Comparison of ENCODE assay signal across 11 cellular contexts in the genomic region with DNA sequence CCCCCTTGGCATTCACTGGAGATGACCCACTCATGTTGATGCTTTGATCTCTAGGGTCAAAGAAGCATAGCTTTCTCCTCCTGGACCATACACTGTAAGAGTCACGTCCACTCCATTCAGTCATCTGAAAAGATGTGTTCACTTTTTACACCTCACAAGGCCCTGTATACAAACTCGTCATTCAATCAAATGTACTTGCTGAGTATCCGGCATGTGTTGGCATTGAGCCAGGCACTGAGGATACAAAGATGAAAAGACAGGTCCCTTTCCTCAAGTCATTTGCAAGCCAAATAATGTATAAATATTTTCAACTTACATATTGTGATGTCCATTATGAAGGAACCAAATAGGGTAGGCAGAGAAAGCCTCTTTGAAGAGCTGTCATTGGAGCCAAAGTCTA. TPM values are rescaled to one million over a fixed set of nuclear protein-coding genes. Genes with fewer than 3 reads are reported as not detected.
"Had no signal": no experiment of that assay in that cellular context is flagged by ENCODE, and none has a peak within 500 bp of the region (broad histone marks: within the 10 kb centered on the region; RNA-seq: fewer than 3 reads in every experiment).

No MANE protein-coding gene starts in this region.

- H3K9me3 ChIP-seq: transverse colon had no signal

- H3K4me3 ChIP-seq: lung, transverse colon had no signal

- H3K36me3 ChIP-seq: transverse colon had no signal

- DNase-seq: central memory CD4-positive, alpha-beta T cell; effector memory CD8-positive, alpha-beta T cell; erythroblast; naive thymus-derived CD8-positive, alpha-beta T cell; stimulated activated CD4-positive, alpha-beta T cell treated with anti-CD3 and anti-CD28 coated beads, Interleukin-2, amount 100 ng/mL, for 24 hours; stimulated activated naive CD4-positive, alpha-beta T cell; transverse colon had no signal

- H3K27ac ChIP-seq: transverse colon had no signal

- ATAC-seq: activated CD4-positive, CD25-positive, alpha-beta regulatory T cell treated with anti-CD3 and anti-CD28 coated beads, Interleukin-2, amount 50 U/mL, for 24 hours; effector memory CD8-positive, alpha-beta T cell; naive thymus-derived CD8-positive, alpha-beta T cell; sciatic nerve had no signal

RNA-seq across cellular contexts. Expression of a gene that starts 34.0 kb away (rescaled TPM):
- total RNA-seq: mononuclear cell; naive thymus-derived CD8-positive, alpha-beta T cell; transverse colon had no signal
- polyA plus RNA-seq: naive thymus-derived CD8-positive, alpha-beta T cell had no signal
